Comparison of ENCODE assay signal across 8 cellular contexts in genomic region chr10:20004087-20004523, GRCh38.
DNase-seq lines count a peak whose midpoint lies in the region; ATAC-seq and TF ChIP-seq lines count a peak whose summit lies in the region.

No MANE protein-coding gene starts in this region.

- no peaks in the 10 kb centered on the region for H3K27me3 ChIP-seq in muscle layer of colon (ENCODE audit: control insufficient read depth in 1 of 2, insufficient read depth in 2 of 2, low read length in 2 of 2)

- H3K36me3 ChIP-seq in muscle layer of colon (ENCODE audit: insufficient read depth, low read length): peaks cover 3% of the 10 kb centered on the region

- in situ Hi-C loops in astrocyte of the cerebellum (cut with HindIII; ENCODE audit: low sequenced_read_pairs): no loop called here

- no peaks in the 10 kb centered on the region for H3K9me3 ChIP-seq in muscle layer of colon (ENCODE audit: low read length)

- no peak overlapping the region for H3K9ac ChIP-seq in muscle layer of colon (ENCODE audit: low read length)

- peak; percentile 60 for ATAC-seq in GM19452 (IDR thresholded peaks at IDR 0.05; ENCODE audit: unreplicated experiment)
- ATAC-seq in HG03196 (IDR thresholded peaks at IDR 0.05; ENCODE audit: unreplicated experiment): peak; percentile 49

- H3K4me3 ChIP-seq in astrocyte of the cerebellum (ENCODE audit: low read depth, low read length) (no peak overlapping the region), muscle layer of colon (ENCODE audit: low read depth in 1 of 2, low read length in 2 of 2) (peak overlapping the region in 1 of 2 donors; percentile 1)

- H3K27ac ChIP-seq in muscle layer of colon (ENCODE audit: low read depth, low read length): peak overlapping the region; percentile 46

- DNase-seq in astrocyte of the cerebellum (ENCODE audit: low read depth): peak; percentile 33
- DNase-seq in stimulated activated CD4-positive, alpha-beta T cell treated with anti-CD3 and anti-CD28 coated beads, Interleukin-2, amount 100 ng/mL, for 48 hours: no peak
- no peak for DNase-seq in epidermal melanocyte (ENCODE audit: insufficient read length, low spot score)
- DNase-seq in NCI-H1436 (lab: John Stamatoyannopoulos, UW): no peak
- DNase-seq in NCI-H2081 treated with DMSO at 0.1 percent for 48 hours (lab: John Stamatoyannopoulos, UW): no peak

- no peak for TF ChIP-seq CTCF in astrocyte of the cerebellum (IDR thresholded peaks at IDR 0.05; ENCODE audit: low read depth, low read length, missing control alignments)

- peaks cover 25% of the 10 kb centered on the region for H3K4me1 ChIP-seq in muscle layer of colon (ENCODE audit: insufficient read depth, low read length)
